ENCODE assay signal across 14 cellular contexts in genomic region chr12:11854011-11854499, GRCh38.
"Had no signal": no experiment of that assay in that cellular context is flagged by ENCODE, and none has a peak within 500 bp of the region (broad histone marks: within the 10 kb centered on the region; RNA-seq: fewer than 3 reads in every experiment).

No MANE protein-coding gene starts in this region.

- H3K4me3 ChIP-seq: colonic mucosa, esophagus muscularis mucosa, left lung, pancreas, sigmoid colon, thoracic aorta had no signal

- H3K27ac ChIP-seq: pancreas, thoracic aorta had no signal

- DNase-seq: activated naive CD8-positive, alpha-beta T cell treated with anti-CD3 and anti-CD28 coated beads, Interleukin-2, amount 10 ng/mL, durations not matched to agents 7 days and 5 days; activated T-cell treated with anti-CD3 and anti-CD28 coated beads, Interleukin-2, amount 50 U/mL, for 4 hours; central memory CD4-positive, alpha-beta T cell; colonic mucosa; hippocampal formation; left lung; naive thymus-derived CD4-positive, alpha-beta T cell; pancreas; sigmoid colon; stimulated activated CD4-positive, alpha-beta T cell treated with anti-CD3 and anti-CD28 coated beads, Interleukin-1b, Interleukin-23, amount 100 ng/mL, for 48 hours had no signal

- H3K27me3 Mint-ChIP-seq: activated naive CD8-positive, alpha-beta T cell treated with anti-CD3 and anti-CD28 coated beads, Interleukin-2, amount 10 ng/mL, durations not matched to agents 7 days and 5 days; brain; naive thymus-derived CD4-positive, alpha-beta T cell had no signal

- H3K4me3 Mint-ChIP-seq: activated naive CD8-positive, alpha-beta T cell treated with anti-CD3 and anti-CD28 coated beads, Interleukin-2, amount 10 ng/mL, durations not matched to agents 7 days and 5 days; activated T-cell treated with anti-CD3 and anti-CD28 coated beads, Interleukin-2, amount 50 U/mL, for 4 hours; brain; T-helper 2 cell treated with Interferon-gamma antibody and Interleukin-4, amounts not matched to agents 5 μg/mL and 100 μg/mL, for 36 hours had no signal

- H3K9me3 Mint-ChIP-seq: activated naive CD8-positive, alpha-beta T cell treated with anti-CD3 and anti-CD28 coated beads, Interleukin-2, amount 10 ng/mL, durations not matched to agents 7 days and 5 days; activated T-cell treated with anti-CD3 and anti-CD28 coated beads, Interleukin-2, amount 50 U/mL, for 4 hours; brain; naive thymus-derived CD4-positive, alpha-beta T cell; T-helper 2 cell treated with Interferon-gamma antibody and Interleukin-4, amounts not matched to agents 5 μg/mL and 100 μg/mL, for 36 hours had no signal

- H3K27ac Mint-ChIP-seq: activated naive CD8-positive, alpha-beta T cell treated with anti-CD3 and anti-CD28 coated beads, Interleukin-2, amount 10 ng/mL, durations not matched to agents 7 days and 5 days; T-helper 2 cell treated with Interferon-gamma antibody and Interleukin-4, amounts not matched to agents 5 μg/mL and 100 μg/mL, for 36 hours had no signal

- ATAC-seq: activated T-cell treated with anti-CD3 and anti-CD28 coated beads, Interleukin-2, amount 50 U/mL, for 4 hours; left lung; naive thymus-derived CD4-positive, alpha-beta T cell; pancreas had no signal
